ENCODE assay signal across 8 cellular contexts in the genomic region with DNA sequence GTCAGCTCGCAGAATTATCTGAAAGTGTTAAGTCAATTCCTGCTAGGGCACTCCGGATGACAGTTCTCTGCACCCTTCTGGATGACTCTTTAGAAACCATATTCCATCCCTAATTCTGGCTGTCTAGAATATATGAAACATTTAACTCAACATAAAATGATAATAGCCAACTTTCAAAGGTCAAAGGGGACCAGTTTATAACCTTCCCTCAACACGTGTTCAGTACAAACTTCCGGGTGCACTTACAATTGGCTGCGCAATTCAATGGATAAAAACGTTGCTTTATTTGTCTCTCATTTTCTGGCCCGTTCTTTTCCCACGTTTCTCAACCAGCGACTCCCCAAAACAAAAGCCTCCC. TPM values are rescaled to one million over a fixed set of nuclear protein-coding genes. Genes with fewer than 3 reads are reported as not detected.
DNase-seq lines count a peak whose midpoint lies in the region; ATAC-seq and TF ChIP-seq lines count a peak whose summit lies in the region.

No MANE protein-coding gene starts in this region.

- ATAC-seq in IMR-90 (ENCODE audit: low read depth) (no peak), HG03342 (IDR thresholded peaks at IDR 0.05; ENCODE audit: unreplicated experiment) (no peak)

- H3K4me2 ChIP-seq in IMR-90 (ENCODE audit: low read depth, low read length) = peak overlapping the region; percentile 82

- no peaks in the 10 kb centered on the region for H3K9me3 ChIP-seq in Caco-2
- H3K9me3 ChIP-seq in IMR-90 (ENCODE audit: control insufficient read depth, insufficient read depth, low read length) = no peaks in the 10 kb centered on the region
- H3K9me3 ChIP-seq in adrenal gland (replicated peaks in 1 of 3) = no peaks in the 10 kb centered on the region
- H3K9me3 ChIP-seq in liver (ENCODE audit: control insufficient read depth in 4 of 4, low read length in 3 of 4) = no peaks in the 10 kb centered on the region
- H3K9me3 ChIP-seq in transverse colon = no peaks in the 10 kb centered on the region

- POLR2A ChIA-PET in Caco-2 (lab: Charles Lee) (interaction anchor here (0.8 kb wide), 1 partner anchor 208 kb away, joined by 3 read pairs; no protein-coding TSS in a partner anchor), IMR-90 (lab: Charles Lee; ENCODE audit: unreplicated experiment) (no interaction called here)

- in situ Hi-C loops in IMR-90 (cut with MboI; ENCODE audit: low sequenced_read_pairs) = no loop called here
- in situ Hi-C loops in transverse colon (cut with MboI; ENCODE audit: low pct_ligation_motif_present in 1 of 4, low pct_unique_long_range_greater_than_20kb in 1 of 4, low sequenced_read_pairs in 3 of 4) = loop anchor here in 1 of 4 donors (10.0 kb wide), 1 partner anchor 99 kb away; no protein-coding TSS in a partner anchor

- H3K27me3 Mint-ChIP-seq in Caco-2 (ENCODE audit: insufficient read depth, unreplicated experiment) = no peaks in the 10 kb centered on the region

- H4K5ac ChIP-seq in IMR-90 (ENCODE audit: low read depth, low read length) = no peak overlapping the region

- H3K27ac ChIP-seq in IMR-90 (ENCODE audit: insufficient read depth, low read length) (peak overlapping the region; percentile 97), adrenal gland (peak overlapping the region; percentile 76 to 94 (median 93)), liver (ENCODE audit: low read depth in 1 of 2, low read length in 2 of 2) (peak overlapping the region in 1 of 2 donors; percentile 95), transverse colon (peak overlapping the region; percentile 93 to 98 (median 96))

- intact Hi-C loops in Caco-2 (cut with micrococcal nuclease; ENCODE audit: unreplicated experiment) (no loop called here), IMR-90 (cut with micrococcal nuclease) (no loop called here), adrenal gland (cut with DNase I) (no loop called here), transverse colon (cut with DNase I; ENCODE audit: low total_unique reads) (no loop called here)

- H2BK120ac ChIP-seq in IMR-90 (ENCODE audit: low read depth, low read length) = no peak overlapping the region

- no peak overlapping the region for H3K4ac ChIP-seq in IMR-90 (ENCODE audit: low read depth, low read length)

- H3K79me1 ChIP-seq in IMR-90 (ENCODE audit: low read depth in 1 of 2, low read length in 2 of 2) = peaks cover 0 to 23% of the 10 kb centered on the region in 2 experiments; a peak in 2 of 4 replicates

- no peak overlapping the region for H2BK5ac ChIP-seq in IMR-90 (ENCODE audit: low read depth, low read length, poor library complexity, severe bottlenecking)

- H3K36me3 Mint-ChIP-seq in Caco-2 (ENCODE audit: insufficient read depth, unreplicated experiment) = peaks cover 23% of the 10 kb centered on the region

- WGBS in IMR-90 (ENCODE audit: extremely low coverage in 2 of 2, insufficient read length in 1 of 2), 2 experiments = 0% methylated on average over 4 of the region's 9 CpGs; no CpG with 5 or more reads in 1 of the 2 experiments
- 2 to 3% (median 3%) methylated on average over 9 of the region's 9 CpGs for WGBS in adrenal gland, 4 donors
- WGBS in liver = 3% methylated on average over 9 of the region's 9 CpGs
- WGBS in transverse colon (ENCODE audit: low coverage in 1 of 2), 2 donors = 2 to 3% methylated on average over 7 to 9 of the region's 9 CpGs

- H3K4me3 ChIP-seq in Caco-2 (ENCODE audit: low read depth, low read length) (peak overlapping the region; percentile 87), IMR-90 (ENCODE audit: insufficient read depth, low read depth, low read length) (peak overlapping the region; percentile 99), adrenal gland (peak overlapping the region; percentile 77 to 98 (median 90)), liver (ENCODE audit: low read depth in 1 of 3, low read length in 3 of 3) (peak overlapping the region; percentile 68 to 94 (median 83)), transverse colon (peak overlapping the region; percentile 81 to 87 (median 83))

- DNase-seq in Caco-2 = no peak
- DNase-seq in IMR-90 = peak; percentile 7
- DNase-seq in adrenal gland = peak in 1 of 7 donors; percentile 20
- no peak for DNase-seq in transverse colon
- no peak for DNase-seq in MV-4-11 (lab: John Stamatoyannopoulos, UW)
- DNase-seq in putamen (ENCODE audit: low spot score) = no peak

- 0 out of 2 replicates have a peak, but pooled peaks cover 4% of the 10 kb centered on the region for H3K4me1 ChIP-seq in Caco-2
- H3K4me1 ChIP-seq in IMR-90 (ENCODE audit: control insufficient read depth, insufficient read depth, low read length) = no peaks in the 10 kb centered on the region
- peaks cover 0 to 22% of the 10 kb centered on the region in 2 donors for H3K4me1 ChIP-seq in adrenal gland (replicated peaks in 1 of 2)
- peaks cover 3 to 27% (median 13%) of the 10 kb centered on the region in 4 donors for H3K4me1 ChIP-seq in liver (ENCODE audit: control insufficient read depth in 4 of 4, insufficient read depth in 4 of 4, low read length in 3 of 4)
- peaks cover 4 to 33% (median 14%) of the 10 kb centered on the region in 4 donors for H3K4me1 ChIP-seq in transverse colon

- H3K4me3 Mint-ChIP-seq in Caco-2 (ENCODE audit: unreplicated experiment) = peak overlapping the region; percentile 99

- peak overlapping the region; percentile 97 for H2AK9ac ChIP-seq in IMR-90 (replicated peaks; ENCODE audit: low read depth, low read length, poor library complexity)

- H3K36me3 ChIP-seq in Caco-2 (ENCODE audit: control insufficient read depth, insufficient read depth, low read length) (no peaks in the 10 kb centered on the region), IMR-90 (ENCODE audit: control insufficient read depth, insufficient read depth, low read length) (no peaks in the 10 kb centered on the region), adrenal gland (replicated peaks in 1 of 2) (no peaks in the 10 kb centered on the region), liver (ENCODE audit: control insufficient read depth in 4 of 4, insufficient read depth in 3 of 4, low read depth in 1 of 4, low read length in 3 of 4) (no peaks in the 10 kb centered on the region), transverse colon (no peaks in the 10 kb centered on the region)

- H4K20me1 ChIP-seq in IMR-90 (ENCODE audit: insufficient read depth, low read length) = peaks cover 45% of the 10 kb centered on the region

- H3K27ac Mint-ChIP-seq in Caco-2 (ENCODE audit: unreplicated experiment) = peak overlapping the region; percentile 99

- TF ChIP-seq EP300 in transverse colon (IDR thresholded peaks at IDR 0.05; ENCODE audit: low read depth) = no peak

- peak overlapping the region; percentile 97 for H3K9ac ChIP-seq in IMR-90 (ENCODE audit: low read depth, low read length)
- H3K9ac ChIP-seq in liver (ENCODE audit: low read depth in 1 of 2, low read length in 2 of 2) = peak overlapping the region; percentile 2 to 88

- no peak for TF ChIP-seq CTCF in Caco-2 (IDR thresholded peaks at IDR 0.05; ENCODE audit: insufficient read depth in 1 of 2, low read depth in 1 of 2, low read length in 1 of 2, severe bottlenecking in 1 of 2, unreplicated experiment in 1 of 2)
- TF ChIP-seq CTCF in IMR-90 (conservative IDR thresholded peaks at IDR 0.05; ENCODE audit: low read depth, low read length) = no peak
- no peak for TF ChIP-seq CTCF in adrenal gland (IDR thresholded peaks at IDR 0.05)
- no peak for TF ChIP-seq CTCF in liver (IDR thresholded peaks at IDR 0.05; ENCODE audit: low read depth, low read length, missing input control)
- no peak for TF ChIP-seq CTCF in transverse colon (IDR thresholded peaks at IDR 0.05)

- no peak overlapping the region; the same call in 1 of the 2 replicates for H3K56ac ChIP-seq in IMR-90 (ENCODE audit: extremely low read depth, insufficient read depth, low read length)

- H4K91ac ChIP-seq in IMR-90 (ENCODE audit: insufficient read depth, low read depth, low read length) = no peak overlapping the region

- CTCF ChIA-PET in Caco-2 (lab: Charles Lee) (interaction anchor here (0.7 kb wide), 1 partner anchor 23 kb away, joined by 4 read pairs; no protein-coding TSS in a partner anchor), IMR-90 (lab: Yijun Ruan, JAX) (no interaction called here)

- no peak overlapping the region for H2BK15ac ChIP-seq in IMR-90 (ENCODE audit: low read depth, low read length)

- H4K8ac ChIP-seq in IMR-90 (ENCODE audit: low read depth in 2 of 2, low read length in 2 of 2) = no peak overlapping the region

- TF ChIP-seq POLR2A in IMR-90 (IDR thresholded peaks at IDR 0.05; ENCODE audit: low read depth, low read length) (no peak), adrenal gland (IDR thresholded peaks at IDR 0.05) (no peak), transverse colon (IDR thresholded peaks at IDR 0.05) (no peak)

- TF ChIP-seq RAD21 in IMR-90 (IDR thresholded peaks at IDR 0.05; ENCODE audit: low read length) = no peak
- TF ChIP-seq RAD21 in liver (IDR thresholded peaks at IDR 0.05) = peak in 1 of 2 donors; percentile 13

- BruUV-seq in Caco-2 (replicated peaks; lab: Mats Ljungman, UMichigan) = TSS peak; percentile 57
- TSS peak; percentile 26 for BruUV-seq in IMR-90 (replicated peaks; lab: Mats Ljungman, UMichigan)

- no peaks in the 10 kb centered on the region for H3K9me3 Mint-ChIP-seq in Caco-2 (ENCODE audit: unreplicated experiment)

- H3K4me1 Mint-ChIP-seq in Caco-2 (ENCODE audit: low read depth, unreplicated experiment) = peaks cover 7% of the 10 kb centered on the region

- dilution Hi-C loops in IMR-90 (cut with HindIII; ENCODE audit: low sequenced_read_pairs, unreplicated experiment) = no loop called here

- H3K14ac ChIP-seq in IMR-90 (replicated peaks; ENCODE audit: low read depth, low read length) = no peak overlapping the region

- H2AK5ac ChIP-seq in IMR-90 (ENCODE audit: low read depth, low read length) = no peak overlapping the region

- H2AFZ ChIP-seq in IMR-90 (replicated peaks; ENCODE audit: low read length, poor library complexity) = no peak overlapping the region

- H3K9me1 ChIP-seq in IMR-90 (ENCODE audit: insufficient read depth, low read length) = 0 out of 2 replicates have a peak, but pooled peaks cover 3% of the 10 kb centered on the region

- no peak overlapping the region for H3K18ac ChIP-seq in IMR-90 (ENCODE audit: low read depth, low read length)

- H3K23ac ChIP-seq in IMR-90 (ENCODE audit: low read depth, low read length) = peak overlapping the region; percentile 61; the same call in 1 of the 2 replicates

- no peak overlapping the region for H2BK20ac ChIP-seq in IMR-90 (ENCODE audit: low read depth, low read length)

- no peaks in the 10 kb centered on the region for H3K27me3 ChIP-seq in Caco-2 (replicated peaks; ENCODE audit: control insufficient read depth, insufficient read depth, low read length)
- H3K27me3 ChIP-seq in IMR-90 (ENCODE audit: control insufficient read depth, insufficient read depth, low read length) = no peaks in the 10 kb centered on the region
- H3K27me3 ChIP-seq in adrenal gland = no peaks in the 10 kb centered on the region
- H3K27me3 ChIP-seq in liver (ENCODE audit: control insufficient read depth in 4 of 4, insufficient read depth in 4 of 4, low read length in 3 of 4) = no peaks in the 10 kb centered on the region
- no peaks in the 10 kb centered on the region for H3K27me3 ChIP-seq in transverse colon

RNA-seq across cellular contexts. Expression of a gene that starts 1.3 kb away (rescaled TPM):
- 53.8 and 54.9 TPM in 2 replicates for total RNA-seq in Caco-2 (2022)
- total RNA-seq in IMR-90 (2012; rRNA removed) = 24.9 and 43.0 TPM in 2 replicates
- polyA plus RNA-seq in IMR-90 (2012; rRNA removed) = 4.1 and 5.3 TPM in 2 replicates
- 1.5 TPM in 2 replicates for polyA plus RNA-seq in IMR-90 (2012; cell fraction: cytosol; rRNA removed)
- polyA plus RNA-seq in IMR-90 (2012; cell fraction: nucleus; rRNA removed; ENCODE audit: low replicate concordance) = 2.1 and 6.2 TPM in 2 replicates
- total RNA-seq in adrenal gland = 10 to 100 TPM; 10.3 to 30.9 (median 24.9) TPM
- polyA plus RNA-seq in adrenal gland = 10 to 100 TPM in 1 of 3 donors, 1 to 10 TPM in 2; 3.8 to 20.7 (median 5.7) TPM
- 10 to 100 TPM; 13.1 to 19.8 TPM for total RNA-seq in liver
- polyA plus RNA-seq in liver = 1 to 10 TPM; 4.0 to 7.8 TPM
- 10 to 100 TPM; 14.6 to 26.9 (median 23.8) TPM for total RNA-seq in transverse colon

RNA-seq across cellular contexts. Expression of a gene that starts 20.6 kb away (rescaled TPM):
- total RNA-seq in Caco-2 (2022) = 64.6 and 79.2 TPM in 2 replicates
- total RNA-seq in IMR-90 (2012; rRNA removed) = 26.0 and 32.2 TPM in 2 replicates
- 28.3 and 30.3 TPM in 2 replicates for polyA plus RNA-seq in IMR-90 (2012; rRNA removed)
- polyA plus RNA-seq in IMR-90 (2012; cell fraction: cytosol; rRNA removed) = 16.3 and 17.9 TPM in 2 replicates
- 47.8 and 61.5 TPM in 2 replicates for polyA plus RNA-seq in IMR-90 (2012; cell fraction: nucleus; rRNA removed; ENCODE audit: low replicate concordance)
- 10 to 100 TPM; 17.2 to 29.4 (median 24.0) TPM for total RNA-seq in adrenal gland
- 10 to 100 TPM; 18.0 to 37.3 (median 23.6) TPM for polyA plus RNA-seq in adrenal gland
- 10 to 100 TPM; 13.8 to 49.0 TPM for total RNA-seq in liver
- polyA plus RNA-seq in liver = 10 to 100 TPM in 1 of 2 donors, 1 to 10 TPM in 1; 4.7 to 10.1 TPM
- total RNA-seq in transverse colon = 10 to 100 TPM; 32.9 to 43.8 (median 34.4) TPM
